ENCODE assay signal across 8 cellular contexts in genomic region chr22:29206372-29207230, GRCh38. TPM values are rescaled to one million over a fixed set of nuclear protein-coding genes. Genes with fewer than 3 reads are reported as not detected.
DNase-seq lines count a peak whose midpoint lies in the region; ATAC-seq and TF ChIP-seq lines count a peak whose summit lies in the region.

No MANE protein-coding gene starts in this region.

- peaks cover 26% of the 10 kb centered on the region for H3K27me3 ChIP-seq in gastroesophageal sphincter
- H3K27me3 ChIP-seq in sigmoid colon: peaks cover 0 to 5% (median 5%) of the 10 kb centered on the region in 3 donors

- H3K36me3 ChIP-seq in gastroesophageal sphincter (no peaks in the 10 kb centered on the region), sigmoid colon (no peaks in the 10 kb centered on the region)

- peak overlapping the region in 1 of 4 donors; percentile 4 for H3K27ac ChIP-seq in gastroesophageal sphincter
- no peak overlapping the region for H3K27ac ChIP-seq in sigmoid colon

- H3K4me3 ChIP-seq in GM12865 (ENCODE audit: low read depth, low read length) (peak overlapping the region; percentile 61), gastroesophageal sphincter (peak overlapping the region; percentile 6 to 58), sigmoid colon (peak overlapping the region; percentile 30 to 55 (median 51))

- no peak for TF ChIP-seq EP300 in gastroesophageal sphincter (IDR thresholded peaks at IDR 0.05)
- TF ChIP-seq EP300 in sigmoid colon (IDR thresholded peaks at IDR 0.05): no peak

- peaks cover 34% of the 10 kb centered on the region for H3K27me3 Mint-ChIP-seq in T-helper 17 cell

- no peak for ATAC-seq in T-helper 17 cell
- ATAC-seq in gastroesophageal sphincter: no peak
- no peak for ATAC-seq in GM19023 (IDR thresholded peaks at IDR 0.05; ENCODE audit: unreplicated experiment)

- TF ChIP-seq POLR2A in gastroesophageal sphincter (IDR thresholded peaks at IDR 0.05) (no peak), sigmoid colon (IDR thresholded peaks at IDR 0.05) (no peak)

- H3K9me3 ChIP-seq in T-helper 17 cell (ENCODE audit: control insufficient read depth, low read length, poor library complexity, severe bottlenecking) (no peaks in the 10 kb centered on the region), gastroesophageal sphincter (no peaks in the 10 kb centered on the region), sigmoid colon (no peaks in the 10 kb centered on the region)

- peaks cover 2% of the 10 kb centered on the region for H3K36me3 Mint-ChIP-seq in T-helper 17 cell (ENCODE audit: low read depth)

- no peak for TF ChIP-seq CTCF in GM12865 (IDR thresholded peaks at IDR 0.05; ENCODE audit: insufficient read depth, low read depth, low read length, missing control alignments)
- TF ChIP-seq CTCF in gastroesophageal sphincter (IDR thresholded peaks at IDR 0.05): no peak
- peak in 1 of 4 experiments; percentile 1 for TF ChIP-seq CTCF in sigmoid colon (IDR thresholded peaks at IDR 0.05)

- intact Hi-C loops in sigmoid colon (cut with DNase I): loop anchor here (2.0 kb wide), 1 partner anchor 38 kb away; no protein-coding TSS in a partner anchor

- peaks cover 23% of the 10 kb centered on the region for H3K4me1 Mint-ChIP-seq in T-helper 17 cell

- H3K4me3 Mint-ChIP-seq in T-helper 17 cell: peak overlapping the region; percentile 87

- peak overlapping the region; percentile 34 for H3K27ac Mint-ChIP-seq in T-helper 17 cell

- WGBS in gastroesophageal sphincter (ENCODE audit: low coverage in 1 of 2), 2 donors: 47 to 84% methylated on average over 11 of the region's 19 CpGs
- 48 to 50% methylated on average over 19 of the region's 19 CpGs for WGBS in sigmoid colon, 2 donors

- H3K4me1 ChIP-seq in gastroesophageal sphincter: peaks cover 0 to 22% (median 7%) of the 10 kb centered on the region in 3 donors
- H3K4me1 ChIP-seq in sigmoid colon: peaks cover 0 to 12% (median 9%) of the 10 kb centered on the region in 4 donors

- no peak for DNase-seq in GM12865 (ENCODE audit: low read depth)
- no peak for DNase-seq in T-helper 17 cell
- no peak for DNase-seq in sigmoid colon
- no peak for DNase-seq in DMS 273 (lab: John Stamatoyannopoulos, UW; ENCODE audit: unreplicated experiment)
- no peak for DNase-seq in HCEC 1CT
- DNase-seq in NAMALWA (ENCODE audit: low spot score): no peak

RNA-seq across cellular contexts. Expression of gene EMID1, which starts 0.9 kb away (rescaled TPM):
- total RNA-seq in T-helper 17 cell (not detected), gastroesophageal sphincter (1 to 10 TPM in 2 of 4 donors, under 1 TPM in 2; 0.15 to 1.5 (median 0.69) TPM), sigmoid colon (1 to 10 TPM in 2 of 4 donors, under 1 TPM in 2; 0.27 to 4.7 (median 1.2) TPM)
- polyA plus RNA-seq in sigmoid colon: 1 to 10 TPM; 3.2 to 5.9 (median 3.6) TPM
